ENCODE assay signal across 8 cellular contexts in the genomic region with DNA sequence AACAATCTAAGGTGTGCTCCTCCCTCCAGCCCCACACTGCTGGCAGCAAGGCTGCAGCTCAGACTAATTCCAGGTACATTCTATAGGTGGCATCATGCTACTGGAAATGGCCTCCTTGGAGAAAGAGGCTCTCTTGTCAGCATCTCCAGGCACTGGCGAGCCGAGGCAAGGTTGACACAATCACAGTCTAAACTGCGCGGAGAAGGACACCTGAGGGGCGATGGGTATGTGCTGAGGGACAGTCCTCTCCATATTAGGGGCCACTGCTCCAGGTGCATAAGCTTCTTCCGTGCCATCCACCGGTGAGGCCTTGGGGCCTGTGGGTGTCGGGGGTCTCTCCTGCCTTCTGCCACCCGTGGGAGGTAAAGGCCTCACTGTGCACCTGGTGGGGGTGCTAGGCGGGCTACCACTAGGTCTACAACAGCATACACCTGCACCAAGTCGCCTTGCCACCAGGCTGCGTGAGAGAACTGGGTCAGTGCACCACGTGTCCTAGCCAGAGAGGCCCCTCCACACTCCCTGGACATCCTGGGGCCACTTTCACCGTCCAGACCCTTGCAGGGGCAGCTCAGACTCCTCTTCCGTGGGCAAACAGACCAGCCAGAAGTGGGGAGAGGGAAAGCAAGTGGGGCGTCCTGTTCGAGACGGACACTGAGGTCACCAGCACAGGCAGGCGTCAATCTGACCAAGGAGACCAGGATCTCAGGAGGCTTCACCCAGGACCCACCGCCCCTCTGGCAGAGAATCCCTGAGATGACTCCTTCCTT. TPM values are rescaled to one million over a fixed set of nuclear protein-coding genes. Genes with fewer than 3 reads are reported as not detected.
A peak's percentile ranks its signal among the peaks of the same experiment; 100 is the strongest.
DNase-seq lines count a peak whose midpoint lies in the region; ATAC-seq, FAIRE-seq and TF ChIP-seq lines count a peak whose summit lies in the region.

No MANE protein-coding gene starts in this region.

- peak overlapping the region; percentile 11 for H3K4me3 Mint-ChIP-seq in activated naive CD4-positive, alpha-beta T cell treated with anti-CD3 and anti-CD28 coated beads for 36 hours

- H3K4me3 ChIP-seq in GM12878 (no peak overlapping the region), lower lobe of right lung (no peak overlapping the region)

- H3K27ac Mint-ChIP-seq in activated naive CD4-positive, alpha-beta T cell treated with anti-CD3 and anti-CD28 coated beads for 36 hours = no peak overlapping the region

- TF ChIP-seq POLR2A in GM12878 (IDR thresholded peaks at IDR 0.05; ENCODE audit: low read depth, low read length) = no peak

- intact Hi-C loops in activated naive CD4-positive, alpha-beta T cell treated with anti-CD3 and anti-CD28 coated beads for 36 hours (cut with micrococcal nuclease) = loop anchor here (1.0 to 5.0 kb wide), 2 partner anchors 107 to 163 kb away; no protein-coding TSS in a partner anchor
- intact Hi-C loops in GM12878 (cut with micrococcal nuclease; ENCODE audit: unreplicated experiment) (loop anchor here (1.0 kb wide), 1 partner anchor 161 kb away; no protein-coding TSS in a partner anchor), lower lobe of right lung (cut with DNase I) (no loop called here)

- no peak overlapping the region for H3K4me2 ChIP-seq in GM12878 (ENCODE audit: control insufficient read depth, insufficient read depth)

- peaks cover 31 to 38% of the 10 kb centered on the region in 2 experiments for H3K27me3 ChIP-seq in GM12878 (replicated peaks in 1 of 2; ENCODE audit: control insufficient read depth in 2 of 2, insufficient read depth in 2 of 2, low read length in 1 of 2)
- H3K27me3 ChIP-seq in lower lobe of right lung (ENCODE audit: low read depth) = peaks cover 93% of the 10 kb centered on the region

- SMC1A ChIA-PET in GM12878 (lab: Charles Lee; ENCODE audit: uncharacterized antibody, unreplicated experiment) = interaction anchor here (0.6 to 2.1 kb wide), 7 partner anchors 8 to 159 kb away, joined by 3 to 7 read pairs (median 4); a partner anchor contains a TSS

- in situ Hi-C loops in GM12878 (cut with MboI) = loop anchor here (5.0 kb wide), 1 partner anchor 33 kb away; no protein-coding TSS in a partner anchor

- no peak overlapping the region for H3K9ac ChIP-seq in GM12878 (ENCODE audit: control insufficient read depth, insufficient read depth, low read length)

- H3K27ac ChIP-seq in GM12878 (ENCODE audit: control insufficient read depth, insufficient read depth) = no peak overlapping the region
- no peak overlapping the region for H3K27ac ChIP-seq in lower lobe of right lung

- peak; percentile 62 for TF ChIP-seq RAD21 in GM12878 (IDR thresholded peaks at IDR 0.05; ENCODE audit: insufficient read depth, low read depth, low read length)

- no peaks in the 10 kb centered on the region for H3K9me3 Mint-ChIP-seq in activated naive CD4-positive, alpha-beta T cell treated with anti-CD3 and anti-CD28 coated beads for 36 hours

- H3K36me3 Mint-ChIP-seq in activated naive CD4-positive, alpha-beta T cell treated with anti-CD3 and anti-CD28 coated beads for 36 hours (ENCODE audit: low read depth) = no peaks in the 10 kb centered on the region

- CTCF ChIA-PET in activated naive CD4-positive, alpha-beta T cell treated with anti-CD3 and anti-CD28 coated beads for 36 hours (lab: Charles Lee) = interaction anchor here (0.6 to 1.9 kb wide), 12 partner anchors 11 to 1926 kb away, joined by 3 to 7 read pairs (median 4); a partner anchor contains a TSS
- CTCF ChIA-PET in GM12878 (lab: Yijun Ruan, JAX) = interaction anchor here (0.5 to 2.7 kb wide), 20 partner anchors 10 to 525 kb away, joined by 3 to 11 read pairs (median 4); a partner anchor contains a TSS

- no TSS peak for BruUV-seq in GM12878 (replicated peaks; lab: Mats Ljungman, UMichigan)

- FAIRE-seq in GM12878 (lab: Jason Lieb, UNC) = peak; percentile 72

- 26% methylated on average over 20 of the region's 20 CpGs for WGBS in GM12878 (ENCODE audit: insufficient coverage, insufficient replicate concordance, low lambda C conversion rate, missing lambda C conversion rate)

- H3K36me3 ChIP-seq in GM12878 (ENCODE audit: control insufficient read depth in 2 of 2, insufficient read depth in 2 of 2, low read length in 1 of 2) (no peaks in the 10 kb centered on the region), lower lobe of right lung (no peaks in the 10 kb centered on the region)

- POLR2A ChIA-PET in GM12878 (lab: Charles Lee) = interaction anchor here (0.5 kb wide), 1 partner anchor 12 kb away, joined by 3 read pairs; a partner anchor contains a TSS

- TF ChIP-seq EP300 in GM12878 (IDR thresholded peaks at IDR 0.05; ENCODE audit: borderline replicate concordance in 1 of 2, control insufficient read depth in 1 of 2, low read depth in 2 of 2, low read length in 2 of 2) = no peak

- ATAC-seq in GM12878 = peak; percentile 12; the same call in 2 of the 3 replicates
- ATAC-seq in lower lobe of right lung = peak; percentile 66 to 71
- no peak for ATAC-seq in GM18858 (IDR thresholded peaks at IDR 0.05; ENCODE audit: unreplicated experiment)

- TF ChIP-seq CTCF in GM12878 (IDR thresholded peaks at IDR 0.05 in 2 of 3, conservative IDR thresholded peaks at IDR 0.05 in 1 of 3; ENCODE audit: control insufficient read depth in 2 of 3, extremely low read depth in 1 of 3, insufficient read depth in 1 of 3, low read depth in 3 of 3, low read length in 3 of 3) (peak; percentile 36 to 73 (median 39); a peak in 4 of 6 replicates), lower lobe of right lung (IDR thresholded peaks at IDR 0.05) (peak; percentile 46)

- H3K4me1 ChIP-seq in GM12878 (ENCODE audit: control insufficient read depth, insufficient read depth, low read length) (peaks cover 42% of the 10 kb centered on the region), lower lobe of right lung (peaks cover 31% of the 10 kb centered on the region)

- H3K9me3 ChIP-seq in GM12878 (replicated peaks; ENCODE audit: control insufficient read depth, insufficient read depth, low read length) = no peaks in the 10 kb centered on the region
- no peaks in the 10 kb centered on the region for H3K9me3 ChIP-seq in lower lobe of right lung

- no peaks in the 10 kb centered on the region for H3K79me2 ChIP-seq in GM12878 (ENCODE audit: control insufficient read depth, insufficient read depth, low read length)

- H3K4me1 Mint-ChIP-seq in activated naive CD4-positive, alpha-beta T cell treated with anti-CD3 and anti-CD28 coated beads for 36 hours (ENCODE audit: low read depth) = peaks cover 36% of the 10 kb centered on the region

- peaks cover 69% of the 10 kb centered on the region for H3K27me3 Mint-ChIP-seq in activated naive CD4-positive, alpha-beta T cell treated with anti-CD3 and anti-CD28 coated beads for 36 hours (ENCODE audit: low read depth)

- peak; percentile 62 for DNase-seq in activated naive CD4-positive, alpha-beta T cell treated with anti-CD3 and anti-CD28 coated beads for 36 hours
- DNase-seq in activated naive CD4-positive, alpha-beta T cell treated with anti-CD3 and anti-CD28 coated beads, Interleukin-2, amount 50 U/mL, for 16 hours = no peak
- DNase-seq in NCI-H2081 (lab: John Stamatoyannopoulos, UW) (peak; percentile 55 to 85), GM12878 (ENCODE audit: low read depth, low spot score) (no peak), lower lobe of right lung (no peak), LoVo (ENCODE audit: low spot score) (no peak), AG08396 (ENCODE audit: low spot score) (no peak)

- RAD21 ChIA-PET in GM12878 (lab: Charles Lee; ENCODE audit: unreplicated experiment) = interaction anchor here (0.9 to 3.8 kb wide), 7 partner anchors 12 to 161 kb away, joined by 3 to 22 read pairs (median 8); a partner anchor contains a TSS

- H4K20me1 ChIP-seq in GM12878 (ENCODE audit: control insufficient read depth, insufficient read depth) = no peaks in the 10 kb centered on the region; the same call in 1 of the 2 replicates

- no peak overlapping the region for H2AFZ ChIP-seq in GM12878 (ENCODE audit: control insufficient read depth, low read depth, low read length)

RNA-seq across cellular contexts. Expression of a gene that starts 12.1 kb away (rescaled TPM):
- total RNA-seq in activated naive CD4-positive, alpha-beta T cell treated with anti-CD3 and anti-CD28 coated beads for 36 hours = 1 to 10 TPM; 3.8 to 3.9 TPM
- 3.7 and 4.0 TPM in 2 replicates for total RNA-seq in GM12878 (2013; cell fraction: nucleolus; rRNA removed)
- total RNA-seq in GM12878 (2014; rRNA removed) = 1.6 and 1.9 TPM in 2 replicates
- 1.5 and 1.9 TPM in 2 replicates for total RNA-seq in GM12878 (2014; rRNA removed; fragmentation: Illumina TruSeq; extraction: Trizol)
- 6.3 and 6.7 TPM in 2 replicates for total RNA-seq in GM12878 (2021)
- 0.80 TPM for polyA plus RNA-seq in GM12878 (2011; ENCODE audit: low read depth)
- polyA plus RNA-seq in GM12878 (2011; rRNA removed) = 0.35 and 0.64 TPM in 2 replicates
- polyA plus RNA-seq in GM12878 (2011; cell fraction: cytosol; rRNA removed) = 1.4 and 1.6 TPM in 2 replicates
- polyA plus RNA-seq in GM12878 (2011; cell fraction: nucleus; rRNA removed) = 2.8 and 6.6 TPM in 2 replicates
- 1.8 and 3.9 TPM in 2 replicates for polyA plus RNA-seq in GM12878 (2012)
- polyA plus RNA-seq in GM12878 (2014; fragmentation: Illumina TruSeq; extraction: Trizol) = 0.57 and 1.2 TPM in 2 replicates
- under 1 TPM; 0.03 to 0.16 TPM for polyA plus RNA-seq in GM12878 (2014; fragmentation: Nextera tagmentation; extraction: Ambion mirVana)
- polyA plus RNA-seq in GM12878 (2014; rRNA removed) = 1.9 and 2.1 TPM in 2 replicates
- 1 to 10 TPM; 2.1 to 3.4 TPM for polyA plus RNA-seq in GM12878 (2016; fragmentation: Nextera tagmentation; extraction: Ambion mirVana)
- polyA minus RNA-seq in GM12878 (2011; rRNA and poly(A)+ RNA removed) = 0.59 and 0.67 TPM in 2 replicates
- polyA minus RNA-seq in GM12878 (2011; cell fraction: cytosol; rRNA and poly(A)+ RNA removed) = 1.2 TPM in 2 replicates
- 0.48 and 0.86 TPM in 2 replicates for polyA minus RNA-seq in GM12878 (2011; cell fraction: nucleus; rRNA and poly(A)+ RNA removed)
- 5.8 TPM for total RNA-seq in lower lobe of right lung

RNA-seq across cellular contexts. Expression of a gene that starts 30.3 kb away (rescaled TPM):
- 10 to 100 TPM; 22.7 to 26.3 TPM for total RNA-seq in activated naive CD4-positive, alpha-beta T cell treated with anti-CD3 and anti-CD28 coated beads for 36 hours
- total RNA-seq in GM12878 (2013; cell fraction: nucleolus; rRNA removed) = 12.4 and 13.3 TPM in 2 replicates
- 14.5 and 15.5 TPM in 2 replicates for total RNA-seq in GM12878 (2014; rRNA removed)
- total RNA-seq in GM12878 (2014; rRNA removed; fragmentation: Illumina TruSeq; extraction: Trizol) = 4.3 and 4.6 TPM in 2 replicates
- 23.1 and 24.6 TPM in 2 replicates for total RNA-seq in GM12878 (2021)
- 3.0 TPM for polyA plus RNA-seq in GM12878 (2011; ENCODE audit: low read depth)
- 9.1 and 11.3 TPM in 2 replicates for polyA plus RNA-seq in GM12878 (2011; rRNA removed)
- 10.8 and 17.6 TPM in 2 replicates for polyA plus RNA-seq in GM12878 (2011; cell fraction: cytosol; rRNA removed)
- polyA plus RNA-seq in GM12878 (2011; cell fraction: nucleus; rRNA removed) = 40.0 and 48.6 TPM in 2 replicates
- polyA plus RNA-seq in GM12878 (2012) = 12.7 and 18.0 TPM in 2 replicates
- polyA plus RNA-seq in GM12878 (2014; fragmentation: Illumina TruSeq; extraction: Trizol) = 1.7 and 4.2 TPM in 2 replicates
- 1 to 10 TPM in 1 of 2 experiments, under 1 TPM in 1; 0.69 to 1.2 TPM for polyA plus RNA-seq in GM12878 (2014; fragmentation: Nextera tagmentation; extraction: Ambion mirVana)
- polyA plus RNA-seq in GM12878 (2014; rRNA removed) = 19.6 and 20.4 TPM in 2 replicates
- polyA plus RNA-seq in GM12878 (2016; fragmentation: Nextera tagmentation; extraction: Ambion mirVana) = 1 to 10 TPM; 1.6 to 1.8 TPM
- polyA minus RNA-seq in GM12878 (2011; rRNA and poly(A)+ RNA removed) = 5.6 and 15.7 TPM in 2 replicates
- polyA minus RNA-seq in GM12878 (2011; cell fraction: cytosol; rRNA and poly(A)+ RNA removed) = 13.2 and 17.0 TPM in 2 replicates
- 11.6 and 17.4 TPM in 2 replicates for polyA minus RNA-seq in GM12878 (2011; cell fraction: nucleus; rRNA and poly(A)+ RNA removed)
- 20.6 TPM for total RNA-seq in lower lobe of right lung

RNA-seq across cellular contexts. Expression of a gene that starts 31.0 kb away (rescaled TPM):
- total RNA-seq in activated naive CD4-positive, alpha-beta T cell treated with anti-CD3 and anti-CD28 coated beads for 36 hours = 1 to 10 TPM; 5.2 to 5.8 TPM
- total RNA-seq in GM12878 (2013; cell fraction: nucleolus; rRNA removed) = 7.7 and 8.1 TPM in 2 replicates
- 4.1 and 5.9 TPM in 2 replicates for total RNA-seq in GM12878 (2014; rRNA removed)
- 3.4 and 3.5 TPM in 2 replicates for total RNA-seq in GM12878 (2014; rRNA removed; fragmentation: Illumina TruSeq; extraction: Trizol)
- 7.5 and 8.5 TPM in 2 replicates for total RNA-seq in GM12878 (2021)
- 0.35 TPM for polyA plus RNA-seq in GM12878 (2011; ENCODE audit: low read depth)
- 1.9 and 3.7 TPM in 2 replicates for polyA plus RNA-seq in GM12878 (2011; rRNA removed)
- 5.0 and 6.4 TPM in 2 replicates for polyA plus RNA-seq in GM12878 (2011; cell fraction: cytosol; rRNA removed)
- polyA plus RNA-seq in GM12878 (2011; cell fraction: nucleus; rRNA removed) = 8.9 and 13.7 TPM in 2 replicates
- 1.1 and 1.8 TPM in 2 replicates for polyA plus RNA-seq in GM12878 (2012)
- polyA plus RNA-seq in GM12878 (2014; fragmentation: Illumina TruSeq; extraction: Trizol) = 1.0 and 3.1 TPM in 2 replicates
- under 1 TPM; 0.35 to 0.44 TPM for polyA plus RNA-seq in GM12878 (2014; fragmentation: Nextera tagmentation; extraction: Ambion mirVana)
- polyA plus RNA-seq in GM12878 (2014; rRNA removed) = 4.7 and 6.2 TPM in 2 replicates
- 1 to 10 TPM; 5.8 to 6.5 TPM for polyA plus RNA-seq in GM12878 (2016; fragmentation: Nextera tagmentation; extraction: Ambion mirVana)
- polyA minus RNA-seq in GM12878 (2011; rRNA and poly(A)+ RNA removed) = 3.1 and 6.5 TPM in 2 replicates
- polyA minus RNA-seq in GM12878 (2011; cell fraction: cytosol; rRNA and poly(A)+ RNA removed) = 2.8 and 2.9 TPM in 2 replicates
- polyA minus RNA-seq in GM12878 (2011; cell fraction: nucleus; rRNA and poly(A)+ RNA removed) = 3.7 and 7.4 TPM in 2 replicates
- 3.9 TPM for total RNA-seq in lower lobe of right lung

Comparison
In these comparisons a context has a peak if more than half of its experiments do, and no peak if none do; other contexts are left out.
1. DNase-seq: peak in activated naive CD4-positive, alpha-beta T cell treated with anti-CD3 and anti-CD28 coated beads for 36 hours (single experiment) and NCI-H2081 (2 of 2); none in activated naive CD4-positive, alpha-beta T cell treated with anti-CD3 and anti-CD28 coated beads, Interleukin-2, amount 50 U/mL, for 16 hours (single experiment), GM12878 (single experiment), lower lobe of right lung (single experiment), LoVo (single experiment) and AG08396 (single experiment).